In genomic region chr3:120198305-120198878, GRCh38 we compare ENCODE assay signal across 9 cellular contexts.
DNase-seq lines count a peak whose midpoint lies in the region; ATAC-seq and TF ChIP-seq lines count a peak whose summit lies in the region.
"Had no signal": no experiment of that assay in that cellular context is flagged by ENCODE, and none has a peak within 500 bp of the region (broad histone marks: within the 10 kb centered on the region; RNA-seq: fewer than 3 reads in every experiment).

No MANE protein-coding gene starts in this region.

- intact Hi-C loops in uterus (cut with DNase I; ENCODE audit: low total_unique reads), result no loop called here

- peak; percentile 15 for DNase-seq in DMS114 treated with DMSO at 0.1 percent for 48 hours (lab: John Stamatoyannopoulos, UW; ENCODE audit: unreplicated experiment)
- DNase-seq in HPDE6-E6E7 (ENCODE audit: extremely low spot score), result peak; percentile 49
- no peak for DNase-seq in SK-N-SH
- DNase-seq in kidney epithelial cell (ENCODE audit: low read depth), result no peak
- no peak for DNase-seq in uterus
- DNase-seq in activated CD8-positive, alpha-beta memory T cell treated with anti-CD3 and anti-CD28 coated beads for 24 hours, result no peak
- no peak for DNase-seq in NCI-H345 treated with DMSO at 0.1 percent for 48 hours (lab: John Stamatoyannopoulos, UW; ENCODE audit: unreplicated experiment)
- DNase-seq: activated T-cell treated with anti-CD3 and anti-CD28 coated beads, Interleukin-2, amount 50 U/mL, for 1 hour had no signal

- H3K4me3 ChIP-seq in SK-N-SH (ENCODE audit: low read depth in 2 of 2, low read length in 1 of 2), result no peak overlapping the region
- H3K4me3 ChIP-seq in kidney epithelial cell (ENCODE audit: low read depth, low read length), result no peak overlapping the region
- no peak overlapping the region for H3K4me3 ChIP-seq in uterus

- POLR2A ChIA-PET in SK-N-SH (lab: Yijun Ruan, JAX), result no interaction called here

- no peaks in the 10 kb centered on the region for H3K9me2 ChIP-seq in SK-N-SH

- no peaks in the 10 kb centered on the region for H3K9me3 ChIP-seq in SK-N-SH
- H3K9me3 ChIP-seq in uterus, result no peaks in the 10 kb centered on the region

- H3K27me3 ChIP-seq in SK-N-SH (ENCODE audit: insufficient read depth) (no peaks in the 10 kb centered on the region), kidney epithelial cell (ENCODE audit: control insufficient read depth, insufficient read depth, low read length) (no peaks in the 10 kb centered on the region), uterus (no peaks in the 10 kb centered on the region)

- no peak for ATAC-seq in GM19035 (IDR thresholded peaks at IDR 0.05; ENCODE audit: unreplicated experiment)

- H3K4me2 ChIP-seq in SK-N-SH, result no peak overlapping the region

- WGBS in SK-N-SH (ENCODE audit: low lambda C conversion rate), result 68% methylated on average over 3 of the region's 3 CpGs

- peak; percentile 64 for TF ChIP-seq RAD21 in SK-N-SH (IDR thresholded peaks at IDR 0.05; ENCODE audit: low read length)

- TF ChIP-seq EP300 in SK-N-SH (IDR thresholded peaks at IDR 0.05; ENCODE audit: borderline replicate concordance in 1 of 2, low read depth in 1 of 2, low read length in 1 of 2), result no peak

- CTCF ChIA-PET in SK-N-SH (lab: Yijun Ruan, JAX), result no interaction called here

- H3K27ac ChIP-seq in SK-N-SH (ENCODE audit: low read depth in 2 of 2, low read length in 1 of 2) (no peak overlapping the region), uterus (no peak overlapping the region)

- no peak overlapping the region for H2AFZ ChIP-seq in SK-N-SH (ENCODE audit: low read depth)

- peaks cover 5 to 9% of the 10 kb centered on the region in 2 experiments; a peak in 2 of 4 replicates for H3K4me1 ChIP-seq in SK-N-SH (ENCODE audit: control insufficient read depth in 1 of 2, insufficient read depth in 2 of 2, low read depth in 1 of 2, low read length in 1 of 2)
- peaks cover 0 to 5% of the 10 kb centered on the region in 2 donors for H3K4me1 ChIP-seq in uterus

- peaks cover 3% of the 10 kb centered on the region for H3F3A ChIP-seq in SK-N-SH (replicated peaks; ENCODE audit: insufficient read depth)

- H3K36me3 ChIP-seq in SK-N-SH (replicated peaks in 1 of 2; ENCODE audit: control insufficient read depth in 1 of 2, insufficient read depth in 2 of 2, low read length in 1 of 2), result no peaks in the 10 kb centered on the region
- H3K36me3 ChIP-seq in kidney epithelial cell (ENCODE audit: control insufficient read depth, insufficient read depth, low read length), result no peaks in the 10 kb centered on the region
- H3K36me3 ChIP-seq in uterus, result no peaks in the 10 kb centered on the region

- no peak overlapping the region for H3K9ac ChIP-seq in SK-N-SH

- H4K20me1 ChIP-seq in SK-N-SH (ENCODE audit: insufficient read depth), result no peaks in the 10 kb centered on the region

- TF ChIP-seq CTCF in SK-N-SH (IDR thresholded peaks at IDR 0.05) (peak; percentile 48), kidney epithelial cell (IDR thresholded peaks at IDR 0.05; ENCODE audit: insufficient read depth, low read length, poor library complexity, severe bottlenecking) (peak; percentile 40), uterus (IDR thresholded peaks at IDR 0.05) (peak in 1 of 4 experiments; percentile 10)

- no peak for TF ChIP-seq POLR2A in uterus (IDR thresholded peaks at IDR 0.05)

- H3K79me2 ChIP-seq in SK-N-SH (ENCODE audit: insufficient read depth), result no peaks in the 10 kb centered on the region

TF ChIP-seq in SK-N-SH, 30 proteins besides CTCF, POLR2A, EP300 and RAD21:
- no peak for TF ChIP-seq PBX3 (IDR thresholded peaks at IDR 0.05)
- TF ChIP-seq SMC3 (IDR thresholded peaks at IDR 0.05; ENCODE audit: low read depth, low read length), result peak; percentile 38

Comparison
In these comparisons a context has a peak if more than half of its experiments do, and no peak if none do; other contexts are left out.
1. DNase-seq: peak in DMS114 treated with DMSO at 0.1 percent for 48 hours (single experiment) and HPDE6-E6E7 (single experiment); none in SK-N-SH (single experiment), kidney epithelial cell (single experiment), uterus (0 of 2), activated CD8-positive, alpha-beta memory T cell treated with anti-CD3 and anti-CD28 coated beads for 24 hours (single experiment) and NCI-H345 treated with DMSO at 0.1 percent for 48 hours (single experiment).